24 cellular contexts compared by ENCODE assay signal in genomic region chr11:102802341-102802740, GRCh38. TPM values are rescaled to one million over a fixed set of nuclear protein-coding genes. Genes with fewer than 3 reads are reported as not detected.
A peak's percentile ranks its signal among the peaks of the same experiment; 100 is the strongest.
DNase-seq lines count a peak whose midpoint lies in the region; FAIRE-seq and TF ChIP-seq lines count a peak whose summit lies in the region.
"Had no signal": no experiment of that assay in that cellular context is flagged by ENCODE, and none has a peak within 500 bp of the region (broad histone marks: within the 10 kb centered on the region; RNA-seq: fewer than 3 reads in every experiment).

No MANE protein-coding gene starts in this region.

- H3K4me2 ChIP-seq in astrocyte (ENCODE audit: low read length): no peak overlapping the region

- H3K27ac Mint-ChIP-seq in MCF 10A (ENCODE audit: low read depth, unreplicated experiment): no peak overlapping the region
- H3K27ac Mint-ChIP-seq in astrocyte (ENCODE audit: unreplicated experiment): no peak overlapping the region
- H3K27ac Mint-ChIP-seq: H9; stimulated activated memory B cell treated with anti-CD40 and anti-IgM and Interleukin-4, amounts not matched to agents 10 μg/mL and 1 μg/mL and 100 μg/mL, for 72 hours; WTC11 had no signal

- no peaks in the 10 kb centered on the region for H4K20me1 ChIP-seq in astrocyte (ENCODE audit: insufficient read depth, low read length)

- no peak overlapping the region for H2AFZ ChIP-seq in astrocyte (ENCODE audit: low read depth, low read length)

- H3K9ac ChIP-seq in astrocyte (ENCODE audit: low read length): no peak overlapping the region

- H3K4me3 Mint-ChIP-seq in MCF 10A (ENCODE audit: unreplicated experiment) (no peak overlapping the region), astrocyte (ENCODE audit: unreplicated experiment) (no peak overlapping the region)
- H3K4me3 Mint-ChIP-seq: H9; neural crest cell; stimulated activated memory B cell treated with anti-CD40 and anti-IgM and Interleukin-4, amounts not matched to agents 10 μg/mL and 1 μg/mL and 100 μg/mL, for 72 hours; WTC11 had no signal

- H3K27me3 ChIP-seq in breast epithelium (no peaks in the 10 kb centered on the region), astrocyte (ENCODE audit: insufficient read depth, low read length) (no peaks in the 10 kb centered on the region)
- H3K27me3 ChIP-seq: right lobe of liver had no signal

- H3K9me3 Mint-ChIP-seq in MCF 10A (ENCODE audit: unreplicated experiment): no peaks in the 10 kb centered on the region
- no peaks in the 10 kb centered on the region for H3K9me3 Mint-ChIP-seq in astrocyte (ENCODE audit: unreplicated experiment)
- H3K9me3 Mint-ChIP-seq: H9; neural crest cell; stimulated activated memory B cell treated with anti-CD40 and anti-IgM and Interleukin-4, amounts not matched to agents 10 μg/mL and 1 μg/mL and 100 μg/mL, for 72 hours; WTC11 had no signal

- no peaks in the 10 kb centered on the region for H3K9me3 ChIP-seq in breast epithelium
- no peaks in the 10 kb centered on the region for H3K9me3 ChIP-seq in astrocyte (ENCODE audit: insufficient read depth, low read depth, low read length)
- H3K9me3 ChIP-seq: lower lobe of right lung, right lobe of liver had no signal

- DNase-seq in MCF 10A (ENCODE audit: unreplicated experiment) (peak; percentile 63), breast epithelium (ENCODE audit: low spot score in 2 of 2) (no peak), astrocyte (ENCODE audit: low read depth) (peak; percentile 89), fibroblast of the conjunctiva (ENCODE audit: low read depth) (peak; percentile 51), urothelium cell line (ENCODE audit: low spot score) (peak; percentile 21), hippocampal formation (lab: John Stamatoyannopoulos, UW) (no peak)
- DNase-seq in activated CD4-positive, CD25-positive, alpha-beta regulatory T cell (lab: John Stamatoyannopoulos, UW): no peak
- DNase-seq in stimulated activated CD4-positive, alpha-beta T cell treated with anti-CD3 and anti-CD28 coated beads, Interleukin-4, amount 100 ng/mL, for 1 hour: no peak
- DNase-seq: activated naive CD4-positive, alpha-beta T cell treated with Interleukin-2 at 50 U/mL for 16 hours; Calu3; caudate nucleus; H9; KBM-7; lower lobe of right lung; NCI-H1436 treated with DMSO at 0.1 percent for 48 hours; right lobe of liver; stimulated activated CD4-positive, alpha-beta T cell treated with anti-CD3 and anti-CD28 coated beads, Interleukin-4, amount 100 ng/mL, for 4 hours had no signal

- no peaks in the 10 kb centered on the region for H3K79me2 ChIP-seq in astrocyte (ENCODE audit: insufficient read depth, low read length)

- peaks cover 6% of the 10 kb centered on the region for H3K36me3 Mint-ChIP-seq in MCF 10A (ENCODE audit: insufficient read depth, unreplicated experiment)
- H3K36me3 Mint-ChIP-seq in astrocyte (ENCODE audit: low read depth, unreplicated experiment): no peaks in the 10 kb centered on the region
- H3K36me3 Mint-ChIP-seq: stimulated activated memory B cell treated with anti-CD40 and anti-IgM and Interleukin-4, amounts not matched to agents 10 μg/mL and 1 μg/mL and 100 μg/mL, for 72 hours; WTC11 had no signal

- POLR2A ChIA-PET in MCF 10A (lab: Yijun Ruan, JAX): interaction anchor here (0.6 to 1.3 kb wide), 6 partner anchors 11 to 393 kb away, joined by 3 to 7 read pairs (median 4); no protein-coding TSS in a partner anchor

- no peak for TF ChIP-seq CTCF in MCF 10A (IDR thresholded peaks at IDR 0.05; ENCODE audit: unreplicated experiment)
- TF ChIP-seq CTCF in breast epithelium (IDR thresholded peaks at IDR 0.05): no peak
- TF ChIP-seq CTCF in astrocyte (IDR thresholded peaks at IDR 0.05; ENCODE audit: insufficient read depth, low read depth, low read length): no peak

- FAIRE-seq in astrocyte (lab: Jason Lieb, UNC) (peak; percentile 95), urothelium cell line (lab: Jason Lieb, UNC) (no peak)

- H3K4me1 ChIP-seq in breast epithelium (no peaks in the 10 kb centered on the region), astrocyte (ENCODE audit: insufficient read depth, low read length) (peaks cover 9% of the 10 kb centered on the region)
- H3K4me1 ChIP-seq: right lobe of liver had no signal

- no peak for TF ChIP-seq POLR2A in breast epithelium (IDR thresholded peaks at IDR 0.05)

- H3K27ac ChIP-seq in breast epithelium (no peak overlapping the region), astrocyte (ENCODE audit: low read depth, low read length) (peak overlapping the region; percentile 0)
- H3K27ac ChIP-seq: 22Rv1, lower lobe of right lung, right lobe of liver had no signal

- H3K36me3 ChIP-seq in breast epithelium: no peaks in the 10 kb centered on the region
- H3K36me3 ChIP-seq in astrocyte (ENCODE audit: insufficient read depth, low read length): no peaks in the 10 kb centered on the region
- H3K36me3 ChIP-seq: lower lobe of right lung, right lobe of liver had no signal

- CTCF ChIA-PET in MCF 10A (lab: Yijun Ruan, JAX): interaction anchor here (0.6 to 2.6 kb wide), 8 partner anchors 8 to 734 kb away, joined by 3 to 19 read pairs (median 4); no protein-coding TSS in a partner anchor

- intact Hi-C loops in MCF 10A (cut with micrococcal nuclease): no loop called here
- intact Hi-C loops in breast epithelium (cut with DNase I; ENCODE audit: low total_unique reads): no loop called here

- H3K4me3 ChIP-seq in breast epithelium (no peak overlapping the region), astrocyte (ENCODE audit: insufficient read depth, low read depth, low read length) (no peak overlapping the region)
- H3K4me3 ChIP-seq: lower lobe of right lung, right lobe of liver had no signal

- no peaks in the 10 kb centered on the region for H3K27me3 Mint-ChIP-seq in MCF 10A (ENCODE audit: insufficient read depth, unreplicated experiment)
- H3K27me3 Mint-ChIP-seq in astrocyte (ENCODE audit: low read depth, unreplicated experiment): no peaks in the 10 kb centered on the region

- BruUV-seq in MCF 10A (replicated peaks; lab: Mats Ljungman, UMichigan): no TSS peak

- H3K4me1 Mint-ChIP-seq in MCF 10A (ENCODE audit: insufficient read depth, unreplicated experiment): peaks cover 6% of the 10 kb centered on the region
- peaks cover 17% of the 10 kb centered on the region for H3K4me1 Mint-ChIP-seq in astrocyte (ENCODE audit: low read depth, unreplicated experiment)
- H3K4me1 Mint-ChIP-seq: neural crest cell; stimulated activated memory B cell treated with anti-CD40 and anti-IgM and Interleukin-4, amounts not matched to agents 10 μg/mL and 1 μg/mL and 100 μg/mL, for 72 hours had no signal

RNA-seq across cellular contexts. Expression of gene MMP1, which starts 4.4 kb away (rescaled TPM):
- 0.25 and 0.35 TPM in 2 replicates for total RNA-seq in MCF 10A (2022)
- total RNA-seq in breast epithelium: not detected
- total RNA-seq in astrocyte: 0.38 and 0.64 TPM in 2 replicates
- total RNA-seq: H9, neural crest cell, WTC11 had no signal

RNA-seq across cellular contexts. Expression of gene MMP10, which starts 21.9 kb away (rescaled TPM):
- total RNA-seq in MCF 10A (2022): 0.29 and 0.75 TPM in 2 replicates
- total RNA-seq in breast epithelium: under 1 TPM in 1 of 3 donors, not detected in 2; 0.66 TPM
- total RNA-seq in astrocyte: 1.1 and 1.2 TPM in 2 replicates
- total RNA-seq: Calu3, H9, lower lobe of right lung, neural crest cell, urinary bladder, WTC11 had no signal

RNA-seq across cellular contexts. Expression of gene MMP3, which starts 41.1 kb away (rescaled TPM):
- total RNA-seq in MCF 10A (2022) (0.19 TPM in 1 of 2 replicates, not detected in the other), breast epithelium (10 to 100 TPM; 11.0 to 63.4 (median 23.9) TPM), astrocyte (not detected in 2 replicates)
- total RNA-seq: Calu3, epithelial cell of proximal tubule, H9, lower lobe of right lung, NCI-H460, neural crest cell, right lobe of liver, WTC11 had no signal

Comparison
In these comparisons a context has a peak if more than half of its experiments do, and no peak if none do; other contexts are left out.
1. DNase-seq: peak in MCF 10A (single experiment), astrocyte (single experiment), fibroblast of the conjunctiva (single experiment) and urothelium cell line (single experiment); none in breast epithelium (0 of 2), activated CD4-positive, CD25-positive, alpha-beta regulatory T cell (0 of 4), stimulated activated CD4-positive, alpha-beta T cell treated with anti-CD3 and anti-CD28 coated beads, Interleukin-4, amount 100 ng/mL, for 1 hour (single experiment) and hippocampal formation (0 of 2).
2. RNA of gene MMP3, which starts 41.1 kb away (total RNA-seq): 11.0 to 63.4 TPM in breast epithelium; 0.19 TPM in MCF 10A and not detected in astrocyte; every median in the first group is over 10 times any median in the second.